ENCODE assay signal across 8 cellular contexts in the genomic region with DNA sequence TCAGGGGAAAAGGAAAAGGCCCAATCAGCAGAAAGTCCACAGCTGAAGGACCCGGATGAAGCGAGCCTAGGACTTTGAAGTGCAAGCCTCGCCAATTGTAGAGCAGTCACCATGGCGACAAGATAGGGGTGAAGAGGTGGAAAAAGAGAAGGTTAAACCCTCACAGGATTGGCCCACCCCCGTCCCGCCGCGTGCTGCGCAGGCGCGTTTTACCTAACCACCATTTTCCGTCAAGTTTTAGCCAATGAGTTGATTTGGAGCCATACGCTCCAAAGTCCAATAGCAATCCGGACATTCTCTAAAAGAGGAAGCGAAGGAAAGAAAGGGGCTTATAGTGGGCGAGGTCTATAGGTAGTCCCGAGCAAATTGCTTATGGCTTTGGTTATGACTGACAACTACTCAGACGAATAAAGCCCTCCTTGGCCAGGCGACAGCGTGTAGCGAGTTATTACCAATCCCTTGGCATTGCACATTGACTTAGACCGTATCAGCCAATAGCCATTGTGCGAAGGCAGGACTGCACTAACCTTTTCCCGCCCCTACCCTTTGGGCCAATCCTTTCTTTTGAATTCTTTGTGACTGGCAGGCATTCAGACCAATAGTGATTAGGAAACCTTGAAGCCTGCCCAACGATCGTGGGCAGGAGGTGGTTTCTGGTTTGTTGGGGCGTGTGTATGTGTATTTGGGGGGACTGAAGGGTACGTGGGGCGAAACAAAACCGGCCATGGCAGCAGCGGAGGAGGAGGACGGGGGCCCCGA. TPM values are rescaled to one million over a fixed set of nuclear protein-coding genes. Genes with fewer than 3 reads are reported as not detected.
DNase-seq lines count a peak whose midpoint lies in the region; ATAC-seq and TF ChIP-seq lines count a peak whose summit lies in the region.

A gene with protein sequence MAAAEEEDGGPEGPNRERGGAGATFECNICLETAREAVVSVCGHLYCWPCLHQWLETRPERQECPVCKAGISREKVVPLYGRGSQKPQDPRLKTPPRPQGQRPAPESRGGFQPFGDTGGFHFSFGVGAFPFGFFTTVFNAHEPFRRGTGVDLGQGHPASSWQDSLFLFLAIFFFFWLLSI (plus strand): TSS at position 618 of the 759 bp plus-strand sequence. CDS start 107 bp downstream, at position 725.

- no peaks in the 10 kb centered on the region for H3K36me3 ChIP-seq in testis (ENCODE audit: low read depth, missing control alignments)

- H3K4me3 ChIP-seq in testis: peak within 1 kb of the TSS; percentile 53 to 82

- peak; percentile 75 for ATAC-seq in HG02588 (IDR thresholded peaks at IDR 0.05; ENCODE audit: unreplicated experiment)
- ATAC-seq in activated naive CD4-positive, alpha-beta T cell treated with anti-CD3 and anti-CD28 coated beads, Interleukin-2, amount 50 U/mL, for 72 hours: peak; percentile 87

- peak; percentile 100 for DNase-seq in GM04504 (ENCODE audit: low read depth)
- peak; percentile 99 for DNase-seq in NCI-H1092 (lab: John Stamatoyannopoulos, UW)
- peak; percentile 99 for DNase-seq in SKM-1 (lab: John Stamatoyannopoulos, UW; ENCODE audit: unreplicated experiment)
- peak; percentile 90 to 93 for DNase-seq in activated naive CD4-positive, alpha-beta T cell treated with anti-CD3 and anti-CD28 coated beads, Interleukin-2, amount 50 U/mL, for 72 hours (ENCODE audit: low spot score in 2 of 2)
- peak; percentile 100 for DNase-seq in glomerular endothelial cell (ENCODE audit: extremely low read depth, low read depth, low spot score)
- DNase-seq in occipital lobe (lab: John Stamatoyannopoulos, UW): peak; percentile 99
- DNase-seq in testis: peak; percentile 99

- TF ChIP-seq POLR2A in testis (IDR thresholded peaks at IDR 0.05): peak; percentile 10

- H3K9me3 Mint-ChIP-seq in activated naive CD4-positive, alpha-beta T cell treated with anti-CD3 and anti-CD28 coated beads, Interleukin-2, amount 50 U/mL, for 72 hours: no peaks in the 10 kb centered on the region

- no peaks in the 10 kb centered on the region for H3K27me3 ChIP-seq in testis

- peaks cover 35% of the 10 kb centered on the region for H3K4me1 ChIP-seq in testis

- peak within 1 kb of the TSS; percentile 94 to 99 for H3K27ac ChIP-seq in testis

- no peaks in the 10 kb centered on the region for H3K9me3 ChIP-seq in testis

- no peak for TF ChIP-seq CTCF in testis (IDR thresholded peaks at IDR 0.05)

- intact Hi-C loops in testis (cut with DNase I; ENCODE audit: low total_unique reads): no loop called here

- peaks cover 18 to 26% of the 10 kb centered on the region in 2 donors for H3K36me3 Mint-ChIP-seq in activated naive CD4-positive, alpha-beta T cell treated with anti-CD3 and anti-CD28 coated beads, Interleukin-2, amount 50 U/mL, for 72 hours

- peak within 1 kb of the TSS; percentile 93 to 97 for H3K27ac Mint-ChIP-seq in activated naive CD4-positive, alpha-beta T cell treated with anti-CD3 and anti-CD28 coated beads, Interleukin-2, amount 50 U/mL, for 72 hours

- 1 to 2% methylated on average over 31 to 33 of the region's 33 CpGs for WGBS in testis, 2 donors

RNA-seq across cellular contexts. Expression of the gene that starts here (rescaled TPM):
- 10 to 100 TPM; 62.6 to 86.2 TPM for total RNA-seq in activated naive CD4-positive, alpha-beta T cell treated with anti-CD3 and anti-CD28 coated beads, Interleukin-2, amount 50 U/mL, for 72 hours
- 72.6 and 88.0 TPM in 2 replicates for total RNA-seq in glomerular endothelial cell
- total RNA-seq in occipital lobe: 71.7 TPM
- 10 to 100 TPM; 76.1 to 79.0 TPM for total RNA-seq in testis
- polyA plus RNA-seq in testis (ENCODE audit: insufficient read depth, low read depth, low replicate concordance): 67.1 TPM

Comparison
In these comparisons a context has a peak if more than half of its experiments do, and no peak if none do; other contexts are left out.
1. Peak in every context shown above with its lines: DNase-seq, ATAC-seq, H3K4me3 ChIP-seq and H3K27ac ChIP-seq.